25 cellular contexts compared by ENCODE assay signal in the genomic region with DNA sequence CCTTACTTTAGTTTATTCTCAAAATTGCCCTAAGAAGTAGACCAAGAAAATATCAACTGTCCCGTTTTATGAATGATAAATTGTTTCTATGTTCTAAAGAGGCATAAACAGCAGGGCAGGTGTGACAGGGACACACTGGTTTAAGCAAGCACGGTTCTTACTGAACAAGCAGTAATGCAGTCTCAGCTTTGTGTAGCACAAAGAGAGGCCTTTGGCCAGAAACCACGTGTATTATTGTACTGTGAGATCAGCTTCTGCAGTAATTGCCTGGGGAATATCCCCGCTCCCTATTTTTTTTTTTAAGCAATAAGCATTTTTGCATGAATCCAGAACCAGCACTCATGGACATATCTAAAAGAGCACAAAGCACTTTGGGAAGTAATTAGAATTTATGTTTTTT.
"Had no signal": no experiment of that assay in that cellular context is flagged by ENCODE, and none has a peak within 500 bp of the region (broad histone marks: within the 10 kb centered on the region; RNA-seq: fewer than 3 reads in every experiment).

No MANE protein-coding gene starts in this region.

- ATAC-seq: heart right ventricle; left colon; left lung; lower lobe of right lung; naive thymus-derived CD8-positive, alpha-beta T cell; right lobe of liver; stimulated activated effector memory CD8-positive, alpha-beta T cell treated with anti-CD3 and anti-CD28 coated beads, Interleukin-12 subunit alpha, Interleukin-12 subunit beta, amount 100 ng/mL, for 72 hours had no signal

- H3K27ac ChIP-seq: heart right ventricle, hepatocyte, left lung, lower lobe of right lung, neutrophil, parathyroid adenoma, right atrium auricular region, right lobe of liver, skin epidermis, spleen, tibial nerve, uterus had no signal

- H3K4me3 ChIP-seq: heart right ventricle, hepatocyte, left lung, lower lobe of right lung, right atrium auricular region, right lobe of liver, skin epidermis, spleen, tibial nerve, uterus had no signal

- DNase-seq: heart right ventricle; kidney glomerular epithelial cell; left colon; left lung; lower lobe of right lung; mammary epithelial cell; naive thymus-derived CD8-positive, alpha-beta T cell; occipital lobe; right lobe of liver; spleen; stimulated activated CD4-positive, alpha-beta T cell treated with anti-CD3 and anti-CD28 coated beads, Interleukin-4, amount 100 ng/mL, for 24 hours; stimulated activated naive CD4-positive, alpha-beta T cell; uterus had no signal

- H3K79me2 ChIP-seq: hepatocyte, parathyroid adenoma had no signal

- H3K4me1 Mint-ChIP-seq: naive thymus-derived CD8-positive, alpha-beta T cell; stimulated activated effector memory CD8-positive, alpha-beta T cell treated with anti-CD3 and anti-CD28 coated beads, Interleukin-12 subunit alpha, Interleukin-12 subunit beta, amount 100 ng/mL, for 72 hours had no signal

- H3K36me3 ChIP-seq: heart right ventricle, left lung, lower lobe of right lung, neutrophil, right atrium auricular region, right lobe of liver, spleen, tibial nerve, uterus had no signal

- H3K27me3 Mint-ChIP-seq: progenitor cell of endocrine pancreas, type B pancreatic cell had no signal

- H3K36me3 Mint-ChIP-seq: naive thymus-derived CD8-positive, alpha-beta T cell; stimulated activated effector memory CD8-positive, alpha-beta T cell treated with anti-CD3 and anti-CD28 coated beads, Interleukin-12 subunit alpha, Interleukin-12 subunit beta, amount 100 ng/mL, for 72 hours; type B pancreatic cell had no signal

- H3K4me1 ChIP-seq: heart right ventricle, left lung, lower lobe of right lung, parathyroid adenoma, right atrium auricular region, right lobe of liver, spleen, tibial nerve, uterus had no signal

- H3K27me3 ChIP-seq: heart right ventricle, hepatocyte, left lung, right atrium auricular region, right lobe of liver, spleen, tibial nerve, uterus had no signal

- H3K4me2 ChIP-seq: hepatocyte had no signal

- H3K9me3 Mint-ChIP-seq: naive thymus-derived CD8-positive, alpha-beta T cell; nephron; neural crest cell; stimulated activated effector memory CD8-positive, alpha-beta T cell treated with anti-CD3 and anti-CD28 coated beads, Interleukin-12 subunit alpha, Interleukin-12 subunit beta, amount 100 ng/mL, for 72 hours; stimulated activated naive CD8-positive, alpha-beta T cell treated with anti-CD3 and anti-CD28 coated beads, Interleukin-15, Interleukin-2, amounts not matched to agents 100 ng/mL and 50 ng/mL, for 24 hours; type B pancreatic cell had no signal

- H3K4me3 Mint-ChIP-seq: naive thymus-derived CD8-positive, alpha-beta T cell; nephron; neural crest cell; stimulated activated effector memory CD8-positive, alpha-beta T cell treated with anti-CD3 and anti-CD28 coated beads, Interleukin-12 subunit alpha, Interleukin-12 subunit beta, amount 100 ng/mL, for 72 hours; stimulated activated naive CD8-positive, alpha-beta T cell treated with anti-CD3 and anti-CD28 coated beads, Interleukin-15, Interleukin-2, amounts not matched to agents 100 ng/mL and 50 ng/mL, for 24 hours; type B pancreatic cell had no signal

- H3K9ac ChIP-seq: parathyroid adenoma had no signal

- H3K27ac Mint-ChIP-seq: naive thymus-derived CD8-positive, alpha-beta T cell; nephron; stimulated activated effector memory CD8-positive, alpha-beta T cell treated with anti-CD3 and anti-CD28 coated beads, Interleukin-12 subunit alpha, Interleukin-12 subunit beta, amount 100 ng/mL, for 72 hours; stimulated activated naive CD8-positive, alpha-beta T cell treated with anti-CD3 and anti-CD28 coated beads, Interleukin-15, Interleukin-2, amounts not matched to agents 100 ng/mL and 50 ng/mL, for 24 hours; type B pancreatic cell had no signal
